10 cellular contexts compared by ENCODE assay signal in genomic region chr3:195080571-195081141, GRCh38.
A peak's percentile ranks its signal among the peaks of the same experiment; 100 is the strongest.
DNase-seq lines count a peak whose midpoint lies in the region; ATAC-seq, FAIRE-seq and TF ChIP-seq lines count a peak whose summit lies in the region.
"Had no signal": no experiment of that assay in that cellular context is flagged by ENCODE, and none has a peak within 500 bp of the region (broad histone marks: within the 10 kb centered on the region; RNA-seq: fewer than 3 reads in every experiment).

No MANE protein-coding gene starts in this region.

- WGBS in small intestine, 3 donors = 61 to 84% (median 68%) methylated on average over 16 of the region's 16 CpGs

- TF ChIP-seq EP300 in Ishikawa (IDR thresholded peaks at IDR 0.05; ENCODE audit: borderline replicate concordance) = peak; percentile 98

- FAIRE-seq in small intestine (lab: Jason Lieb, UNC) = no peak

- H3K9me3 ChIP-seq in small intestine (ENCODE audit: control insufficient read depth, low read depth) = no peaks in the 10 kb centered on the region
- H3K9me3 ChIP-seq: gastroesophageal sphincter had no signal

- peak; percentile 50 for TF ChIP-seq RAD21 in Ishikawa (IDR thresholded peaks at IDR 0.05; ENCODE audit: low read depth)

- H3K36me3 Mint-ChIP-seq in HFFc6 (ENCODE audit: low read depth) = no peaks in the 10 kb centered on the region

- H3K27ac ChIP-seq in small intestine (ENCODE audit: low read depth in 1 of 2, low read length in 1 of 2) = no peak overlapping the region
- H3K27ac ChIP-seq: gastroesophageal sphincter had no signal

- DNase-seq in RPMI8226 (peak; percentile 93), iPS-NIHi11 (ENCODE audit: low spot score) (peak; percentile 72), small intestine (peak; percentile 25), omental fat pad (ENCODE audit: low spot score) (no peak), HFFc6 (no peak)
- DNase-seq: CD8-positive, alpha-beta memory T cell; NCI-H1930 had no signal

- H3K4me1 ChIP-seq in small intestine (ENCODE audit: control insufficient read depth in 2 of 2, insufficient read depth in 1 of 2, low read depth in 1 of 2, low read length in 1 of 2) = no peaks in the 10 kb centered on the region

- H3K4me3 ChIP-seq in small intestine (ENCODE audit: low read depth in 1 of 2, low read length in 2 of 2) = no peak overlapping the region
- H3K4me3 ChIP-seq: gastroesophageal sphincter had no signal

- peaks cover 0 to 2% of the 10 kb centered on the region in 2 donors for H3K36me3 ChIP-seq in small intestine (ENCODE audit: control insufficient read depth in 2 of 2, insufficient read depth in 2 of 2, low read length in 2 of 2)
- H3K36me3 ChIP-seq: gastroesophageal sphincter had no signal

- no peak overlapping the region for H3K4me3 Mint-ChIP-seq in HFFc6
- H3K4me3 Mint-ChIP-seq: CD8-positive, alpha-beta memory T cell had no signal

- H3K4me1 Mint-ChIP-seq in HFFc6 (ENCODE audit: low read depth) = peaks cover 8% of the 10 kb centered on the region; the same call in 1 of the 2 replicates
- H3K4me1 Mint-ChIP-seq: CD8-positive, alpha-beta memory T cell had no signal

- no peaks in the 10 kb centered on the region for H3K9me3 Mint-ChIP-seq in HFFc6
- H3K9me3 Mint-ChIP-seq: CD8-positive, alpha-beta memory T cell had no signal

- TF ChIP-seq CTCF in omental fat pad (IDR thresholded peaks at IDR 0.05) (no peak), HFFc6 (IDR thresholded peaks at IDR 0.05) (no peak)

- H3K27ac Mint-ChIP-seq in HFFc6 = no peak overlapping the region

- H3K27me3 Mint-ChIP-seq in HFFc6 (ENCODE audit: insufficient read depth) = peaks cover 3% of the 10 kb centered on the region; the same call in 1 of the 2 replicates

- H3K27me3 ChIP-seq in small intestine (ENCODE audit: control insufficient read depth in 2 of 2, insufficient read depth in 2 of 2, low read length in 2 of 2) = no peaks in the 10 kb centered on the region
- H3K27me3 ChIP-seq: gastroesophageal sphincter had no signal

- ATAC-seq in HG02981 (IDR thresholded peaks at IDR 0.05; ENCODE audit: unreplicated experiment) (no peak), omental fat pad (ENCODE audit: low FRiP score) (no peak)

TF ChIP-seq in Ishikawa, 13 proteins besides CTCF, POLR2A, EP300 and RAD21:
- TF ChIP-seq TEAD4 (IDR thresholded peaks at IDR 0.05) (peak; percentile 99), CEBPB (IDR thresholded peaks at IDR 0.05) (peak; percentile 46; the same call in 1 of the 2 replicates), NFIC (IDR thresholded peaks at IDR 0.05) (peak; percentile 94), TCF12 (IDR thresholded peaks at IDR 0.05; ENCODE audit: low read depth) (peak; percentile 99), REST (IDR thresholded peaks at IDR 0.05; ENCODE audit: low read depth) (no peak), TAF1 (IDR thresholded peaks at IDR 0.05; ENCODE audit: low read depth) (0 out of 2 replicates have a peak, but pooled peaks have one; percentile 23), FOXM1 (IDR thresholded peaks at IDR 0.05; ENCODE audit: borderline replicate concordance, low read depth) (peak; percentile 93), YY1 (IDR thresholded peaks at IDR 0.05; ENCODE audit: low read depth) (peak; percentile 81), CREB1 (IDR thresholded peaks at IDR 0.05; ENCODE audit: low read depth) (0 out of 2 replicates have a peak, but pooled peaks have one; percentile 33), EGR1 (IDR thresholded peaks at IDR 0.05) (0 out of 2 replicates have a peak, but pooled peaks have one; percentile 50), ZBTB7A (IDR thresholded peaks at IDR 0.05; ENCODE audit: low read depth) (no peak; the same call in none of the 2 replicates)
- TF ChIP-seq, protein P1, sequence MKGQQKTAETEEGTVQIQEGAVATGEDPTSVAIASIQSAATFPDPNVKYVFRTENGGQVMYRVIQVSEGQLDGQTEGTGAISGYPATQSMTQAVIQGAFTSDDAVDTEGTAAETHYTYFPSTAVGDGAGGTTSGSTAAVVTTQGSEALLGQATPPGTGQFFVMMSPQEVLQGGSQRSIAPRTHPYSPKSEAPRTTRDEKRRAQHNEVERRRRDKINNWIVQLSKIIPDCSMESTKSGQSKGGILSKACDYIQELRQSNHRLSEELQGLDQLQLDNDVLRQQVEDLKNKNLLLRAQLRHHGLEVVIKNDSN (IDR thresholded peaks at IDR 0.05) = peak; percentile 66
- TF ChIP-seq, protein P2, sequence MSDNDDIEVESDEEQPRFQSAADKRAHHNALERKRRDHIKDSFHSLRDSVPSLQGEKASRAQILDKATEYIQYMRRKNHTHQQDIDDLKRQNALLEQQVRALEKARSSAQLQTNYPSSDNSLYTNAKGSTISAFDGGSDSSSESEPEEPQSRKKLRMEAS (IDR thresholded peaks at IDR 0.05) = peak; percentile 96

Comparison
In these comparisons a context has a peak if more than half of its experiments do, and no peak if none do; other contexts are left out.
1. DNase-seq: peak in RPMI8226 (single experiment), iPS-NIHi11 (single experiment) and small intestine (single experiment); none in omental fat pad (single experiment) and HFFc6 (single experiment).